8 cellular contexts compared by ENCODE assay signal in the genomic region with DNA sequence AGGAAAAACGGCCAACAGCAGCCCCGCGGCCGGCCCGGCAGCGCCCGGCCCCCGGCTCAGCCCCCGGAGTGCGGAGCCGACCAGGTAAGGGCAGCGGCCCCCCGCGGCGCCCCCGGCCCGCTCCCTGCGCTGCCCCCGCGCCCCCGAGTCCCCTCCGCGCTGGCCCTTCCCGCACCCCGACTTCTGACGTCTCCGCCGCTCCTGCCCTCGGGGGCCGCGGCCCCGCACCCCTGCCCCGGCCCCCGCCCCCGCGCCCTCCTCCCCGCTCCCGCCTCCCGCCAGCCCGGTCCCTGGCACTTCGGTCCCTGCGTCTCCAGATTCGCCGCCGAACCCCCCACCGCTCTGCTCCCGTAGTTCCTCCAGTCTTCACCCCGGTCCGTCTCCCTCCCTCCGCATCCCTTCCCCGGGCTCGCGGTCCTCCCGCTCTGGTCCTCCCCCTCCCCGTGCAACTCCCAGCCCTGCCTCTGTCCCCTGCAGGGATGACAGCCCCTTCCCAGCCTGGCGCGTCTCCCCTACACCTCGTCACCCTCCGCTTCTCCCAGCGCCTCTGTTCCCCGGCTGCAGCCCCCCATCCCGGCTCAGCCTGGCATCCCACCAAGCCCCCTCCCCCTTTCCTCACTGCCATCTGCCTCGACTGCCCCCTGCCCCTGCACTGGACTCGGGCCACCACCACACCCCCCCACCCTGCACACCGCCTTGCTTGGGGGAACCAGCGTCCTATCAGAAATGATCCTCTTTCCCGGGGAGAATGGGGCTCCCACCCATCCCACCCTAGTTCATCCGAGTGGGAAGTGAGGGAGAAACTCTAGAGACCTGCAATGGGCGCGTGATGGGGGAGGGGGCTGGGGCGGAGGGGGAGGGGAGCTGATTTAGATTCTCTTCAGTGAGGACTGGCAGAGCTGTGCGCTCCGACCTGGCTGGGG. TPM values are rescaled to one million over a fixed set of nuclear protein-coding genes. Genes with fewer than 3 reads are reported as not detected.
DNase-seq lines count a peak whose midpoint lies in the region; ATAC-seq and TF ChIP-seq lines count a peak whose summit lies in the region.

No MANE protein-coding gene starts in this region.

- ATAC-seq in naive thymus-derived CD4-positive, alpha-beta T cell: no peak
- no peak for ATAC-seq in GM21515 (IDR thresholded peaks at IDR 0.05; ENCODE audit: unreplicated experiment)

- CTCF ChIA-PET in naive thymus-derived CD4-positive, alpha-beta T cell (lab: Charles Lee): no interaction called here
- CTCF ChIA-PET in activated naive CD4-positive, alpha-beta T cell treated with anti-CD3 and anti-CD28 coated beads, Interleukin-2, amount 10 ng/mL, durations not matched to agents 7 days and 5 days (lab: Charles Lee): interaction anchor here (0.7 to 3.4 kb wide), 3 partner anchors 51 to 177 kb away, joined by 3 to 25 read pairs (median 4); no protein-coding TSS in a partner anchor

- no peaks in the 10 kb centered on the region for H3K9me3 ChIP-seq in breast epithelium
- no peaks in the 10 kb centered on the region for H3K9me3 ChIP-seq in naive thymus-derived CD4-positive, alpha-beta T cell (ENCODE audit: control insufficient read depth in 2 of 3, low read length in 3 of 3)

- intact Hi-C loops in breast epithelium (cut with DNase I; ENCODE audit: low total_unique reads): loop anchor here (10.0 kb wide), 1 partner anchor 173 kb away; no protein-coding TSS in a partner anchor
- intact Hi-C loops in naive thymus-derived CD4-positive, alpha-beta T cell (cut with micrococcal nuclease): loop anchor here (1.0 to 5.0 kb wide), 7 partner anchors 173 to 1995 kb away; a partner anchor contains a TSS

- no peaks in the 10 kb centered on the region for H3K36me3 Mint-ChIP-seq in naive thymus-derived CD4-positive, alpha-beta T cell
- H3K36me3 Mint-ChIP-seq in activated naive CD4-positive, alpha-beta T cell treated with anti-CD3 and anti-CD28 coated beads, Interleukin-2, amount 10 ng/mL, durations not matched to agents 7 days and 5 days: no peaks in the 10 kb centered on the region

- no peaks in the 10 kb centered on the region for H3K4me1 ChIP-seq in breast epithelium
- H3K4me1 ChIP-seq in naive thymus-derived CD4-positive, alpha-beta T cell (ENCODE audit: control insufficient read depth in 2 of 2, insufficient read depth in 2 of 2, low read length in 2 of 2): no peaks in the 10 kb centered on the region

- no peak overlapping the region for H3K27ac ChIP-seq in breast epithelium
- H3K27ac ChIP-seq in naive thymus-derived CD4-positive, alpha-beta T cell (ENCODE audit: low read depth, low read length): no peak overlapping the region

- H3K27me3 Mint-ChIP-seq in naive thymus-derived CD4-positive, alpha-beta T cell: peaks cover 66 to 82% (median 76%) of the 10 kb centered on the region in 5 donors
- peaks cover 77% of the 10 kb centered on the region for H3K27me3 Mint-ChIP-seq in activated naive CD4-positive, alpha-beta T cell treated with anti-CD3 and anti-CD28 coated beads, Interleukin-2, amount 10 ng/mL, durations not matched to agents 7 days and 5 days

- H3K4me3 Mint-ChIP-seq in naive thymus-derived CD4-positive, alpha-beta T cell: peak overlapping the region in 7 of 10 donors; percentile 30 to 65 (median 59)
- H3K4me3 Mint-ChIP-seq in activated naive CD4-positive, alpha-beta T cell treated with anti-CD3 and anti-CD28 coated beads, Interleukin-2, amount 10 ng/mL, durations not matched to agents 7 days and 5 days: no peak overlapping the region

- no peak overlapping the region for H3K27ac Mint-ChIP-seq in naive thymus-derived CD4-positive, alpha-beta T cell
- H3K27ac Mint-ChIP-seq in activated naive CD4-positive, alpha-beta T cell treated with anti-CD3 and anti-CD28 coated beads, Interleukin-2, amount 10 ng/mL, durations not matched to agents 7 days and 5 days: no peak overlapping the region

- H3K9me3 Mint-ChIP-seq in naive thymus-derived CD4-positive, alpha-beta T cell: peaks cover 0 to 4% (median 0%) of the 10 kb centered on the region in 11 donors
- no peaks in the 10 kb centered on the region for H3K9me3 Mint-ChIP-seq in activated naive CD4-positive, alpha-beta T cell treated with anti-CD3 and anti-CD28 coated beads, Interleukin-2, amount 10 ng/mL, durations not matched to agents 7 days and 5 days

- H3K4me1 Mint-ChIP-seq in naive thymus-derived CD4-positive, alpha-beta T cell: peaks cover 0 to 12% (median 3%) of the 10 kb centered on the region in 7 donors
- H3K4me1 Mint-ChIP-seq in activated naive CD4-positive, alpha-beta T cell treated with anti-CD3 and anti-CD28 coated beads, Interleukin-2, amount 10 ng/mL, durations not matched to agents 7 days and 5 days: peaks cover 2% of the 10 kb centered on the region

- TF ChIP-seq CTCF in breast epithelium (IDR thresholded peaks at IDR 0.05): no peak

- no peaks in the 10 kb centered on the region for H3K36me3 ChIP-seq in breast epithelium
- H3K36me3 ChIP-seq in naive thymus-derived CD4-positive, alpha-beta T cell (ENCODE audit: control insufficient read depth in 2 of 3, insufficient read depth in 3 of 3, low read length in 3 of 3): no peaks in the 10 kb centered on the region

- no peaks in the 10 kb centered on the region for H3K27me3 ChIP-seq in breast epithelium
- H3K27me3 ChIP-seq in naive thymus-derived CD4-positive, alpha-beta T cell (ENCODE audit: control insufficient read depth in 2 of 2, insufficient read depth in 2 of 2, low read length in 2 of 2): peaks cover 0 to 7% of the 10 kb centered on the region in 2 donors

- H3K4me3 ChIP-seq in breast epithelium: peak overlapping the region in 2 of 3 donors; percentile 53 to 78
- no peak overlapping the region for H3K4me3 ChIP-seq in naive thymus-derived CD4-positive, alpha-beta T cell (ENCODE audit: low read length)

- no peak for TF ChIP-seq POLR2A in breast epithelium (IDR thresholded peaks at IDR 0.05)

- DNase-seq in stimulated activated naive CD4-positive, alpha-beta T cell (lab: John Stamatoyannopoulos, UW): peak in 5 of 6 experiments; percentile 5 to 31 (median 19)
- DNase-seq in stimulated activated naive CD4-positive, alpha-beta T cell treated with Interleukin-2 at 50 U/mL for 16 hours (lab: John Stamatoyannopoulos, UW): no peak
- DNase-seq in breast epithelium (ENCODE audit: low spot score in 2 of 2) (no peak), NCI-H187 treated with DMSO at 0.1 percent for 48 hours (lab: John Stamatoyannopoulos, UW) (no peak)
- DNase-seq in naive thymus-derived CD4-positive, alpha-beta T cell: no peak
- no peak for DNase-seq in activated naive CD4-positive, alpha-beta T cell treated with anti-CD3 and anti-CD28 coated beads, Interleukin-2, amount 10 ng/mL, durations not matched to agents 7 days and 5 days
- no peak for DNase-seq in stimulated activated CD4-positive, alpha-beta T cell treated with anti-CD3 and anti-CD28 coated beads, Interleukin-15, amount 100 ng/mL, for 24 hours

- POLR2A ChIA-PET in naive thymus-derived CD4-positive, alpha-beta T cell (lab: Charles Lee): no interaction called here

RNA-seq across cellular contexts. Expression of a gene that starts 0.5 kb away (rescaled TPM):
- under 1 TPM in 2 of 3 donors, not detected in 1; 0.29 to 0.66 TPM for total RNA-seq in breast epithelium
- 1 to 10 TPM in 1 of 5 experiments, under 1 TPM in 1, not detected in 3; 0.93 to 3.8 TPM for total RNA-seq in naive thymus-derived CD4-positive, alpha-beta T cell
- polyA plus RNA-seq in naive thymus-derived CD4-positive, alpha-beta T cell: not detected

Comparison
In these comparisons a context has a peak if more than half of its experiments do, and no peak if none do; other contexts are left out.
1. DNase-seq: peak in stimulated activated naive CD4-positive, alpha-beta T cell (5 of 6); none in stimulated activated naive CD4-positive, alpha-beta T cell treated with Interleukin-2 at 50 U/mL for 16 hours (single experiment), breast epithelium (0 of 2), naive thymus-derived CD4-positive, alpha-beta T cell (0 of 9), activated naive CD4-positive, alpha-beta T cell treated with anti-CD3 and anti-CD28 coated beads, Interleukin-2, amount 10 ng/mL, durations not matched to agents 7 days and 5 days (single experiment), NCI-H187 treated with DMSO at 0.1 percent for 48 hours (single experiment) and stimulated activated CD4-positive, alpha-beta T cell treated with anti-CD3 and anti-CD28 coated beads, Interleukin-15, amount 100 ng/mL, for 24 hours (single experiment).